Comparison of ENCODE assay signal across 9 cellular contexts in the genomic region with DNA sequence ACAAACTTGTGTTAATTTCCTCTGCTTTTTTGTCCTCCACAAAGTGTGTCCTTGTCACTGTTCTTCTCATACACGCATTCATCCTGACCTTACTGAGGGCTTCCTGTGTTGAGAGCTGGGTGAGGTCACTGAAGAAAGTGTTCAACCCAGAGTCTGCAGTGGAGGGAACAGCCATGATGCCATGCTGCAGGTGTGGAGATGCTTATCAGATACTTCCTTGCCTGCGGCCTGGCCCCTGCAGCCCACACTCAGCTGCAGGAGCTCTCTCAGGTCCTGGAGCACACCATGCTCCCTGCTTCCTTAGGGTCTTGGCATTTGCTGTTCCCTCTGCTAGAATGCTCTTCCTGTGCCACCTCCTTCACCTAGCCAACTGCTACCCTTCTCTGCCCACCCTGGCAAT.
DNase-seq lines count a peak whose midpoint lies in the region; ATAC-seq and FAIRE-seq lines count a peak whose summit lies in the region.
"Had no signal": no experiment of that assay in that cellular context is flagged by ENCODE, and none has a peak within 500 bp of the region (broad histone marks: within the 10 kb centered on the region; RNA-seq: fewer than 3 reads in every experiment).

No MANE protein-coding gene starts in this region.

- no peaks in the 10 kb centered on the region for H3K36me3 Mint-ChIP-seq in CD4-positive, alpha-beta memory T cell

- H3K4me1 Mint-ChIP-seq in CD4-positive, alpha-beta memory T cell: peaks cover 40 to 78% (median 55%) of the 10 kb centered on the region in 4 donors

- peaks cover 62% of the 10 kb centered on the region for H3K4me1 ChIP-seq in CD4-positive, alpha-beta memory T cell (ENCODE audit: insufficient read depth, low read length)

- intact Hi-C loops in CD4-positive, alpha-beta memory T cell (cut with micrococcal nuclease): loop anchor here (1.0 to 2.0 kb wide), 2 partner anchors 76 to 210 kb away; no protein-coding TSS in a partner anchor
- intact Hi-C loops in posterior vena cava (cut with DNase I): loop anchor here in 1 of 2 donors (10.0 kb wide), 1 partner anchor 68 kb away; no protein-coding TSS in a partner anchor

- ATAC-seq in HG02759 (IDR thresholded peaks at IDR 0.05; ENCODE audit: unreplicated experiment): peak; percentile 35

- peak overlapping the region; percentile 92 to 99 (median 96) for H3K27ac Mint-ChIP-seq in CD4-positive, alpha-beta memory T cell

- H3K27me3 Mint-ChIP-seq in CD4-positive, alpha-beta memory T cell: no peaks in the 10 kb centered on the region

- POLR2A ChIA-PET in CD4-positive, alpha-beta memory T cell (lab: Charles Lee; ENCODE audit: partially characterized antibody): interaction anchor here (0.6 to 2.4 kb wide), 12 partner anchors 9 to 209 kb away, joined by 3 to 32 read pairs (median 4); partner anchors contain the start of gene SPRY4

- no peaks in the 10 kb centered on the region for H3K9me3 Mint-ChIP-seq in CD4-positive, alpha-beta memory T cell

- no peaks in the 10 kb centered on the region for H3K27me3 ChIP-seq in CD4-positive, alpha-beta memory T cell (ENCODE audit: insufficient read depth, low read length)

- peak; percentile 78 to 89 (median 83) for DNase-seq in CD4-positive, alpha-beta memory T cell
- DNase-seq in activated CD4-positive, alpha-beta T cell treated with anti-CD3 and anti-CD28 coated beads, Interleukin-2, amount 50 U/mL, for 4 hours: peak; percentile 29 to 40
- DNase-seq in left kidney (ENCODE audit: low read depth, low spot score): peak; percentile 58
- no peak for DNase-seq in posterior vena cava (ENCODE audit: low spot score)
- no peak for DNase-seq in hippocampal formation (lab: John Stamatoyannopoulos, UW)
- DNase-seq in HTR-8/SVneo (ENCODE audit: insufficient read length, low spot score): no peak
- no peak for DNase-seq in NCI-H1092 (lab: John Stamatoyannopoulos, UW)

- no peak for FAIRE-seq in HTR-8/SVneo (lab: Jason Lieb, UNC)
- FAIRE-seq: G401.6 had no signal

- peak overlapping the region; percentile 62 for H3K27ac ChIP-seq in CD4-positive, alpha-beta memory T cell (ENCODE audit: low read depth, low read length)

- CTCF ChIA-PET in CD4-positive, alpha-beta memory T cell (lab: Charles Lee; ENCODE audit: partially characterized antibody): interaction anchor here (1.1 to 1.4 kb wide), 3 partner anchors 9 to 285 kb away, joined by 3 read pairs; no protein-coding TSS in a partner anchor

- H3K9me3 ChIP-seq in CD4-positive, alpha-beta memory T cell (ENCODE audit: control insufficient read depth in 1 of 2, low read length in 2 of 2): no peaks in the 10 kb centered on the region

- peak overlapping the region; percentile 18 to 87 (median 76) for H3K4me3 Mint-ChIP-seq in CD4-positive, alpha-beta memory T cell

- no peaks in the 10 kb centered on the region for H3K36me3 ChIP-seq in CD4-positive, alpha-beta memory T cell (ENCODE audit: insufficient read depth, low read length)

- peak overlapping the region in 1 of 2 donors; percentile 25 for H3K4me3 ChIP-seq in CD4-positive, alpha-beta memory T cell (ENCODE audit: low read length in 2 of 2)

Comparison
In these comparisons a context has a peak if more than half of its experiments do, and no peak if none do; other contexts are left out.
1. DNase-seq: peak in CD4-positive, alpha-beta memory T cell (5 of 5), activated CD4-positive, alpha-beta T cell treated with anti-CD3 and anti-CD28 coated beads, Interleukin-2, amount 50 U/mL, for 4 hours (2 of 2) and left kidney (single experiment); none in posterior vena cava (single experiment), hippocampal formation (0 of 2), HTR-8/SVneo (single experiment) and NCI-H1092 (single experiment).